ENCODE assay signal across 7 cellular contexts in the genomic region with DNA sequence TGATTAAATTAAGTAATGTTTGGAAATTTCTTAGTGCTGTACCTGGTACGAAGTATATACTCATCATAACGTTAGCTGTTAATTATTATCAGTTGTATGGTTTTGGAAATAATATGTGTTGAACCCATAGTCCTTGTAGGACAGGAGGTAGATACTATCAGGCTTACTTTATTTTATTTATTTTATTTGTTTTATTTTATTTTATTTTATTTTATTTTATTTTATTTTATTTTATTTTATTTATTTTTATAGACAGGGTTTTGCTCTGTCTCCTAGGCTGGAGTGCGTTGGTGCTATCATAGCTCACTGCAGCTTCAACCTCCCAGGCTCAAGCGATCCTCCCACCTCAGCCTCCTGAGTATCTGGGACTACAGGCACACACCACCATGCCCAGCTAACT.
DNase-seq lines count a peak whose midpoint lies in the region; FAIRE-seq and TF ChIP-seq lines count a peak whose summit lies in the region.
"Not testable (repeated sequence)": the region's sequence is repeated elsewhere in the genome, so short reads cannot be mapped to it uniquely, and the experiment has no call there.

No MANE protein-coding gene starts in this region.

- H3K9ac ChIP-seq in GM23248; trophoblast cell (ENCODE audit: low read length): not testable (repeated sequence)
- H3K9ac ChIP-seq in endothelial cell of umbilical vein (replicated peaks; ENCODE audit: extremely low read depth, insufficient read depth, low read length), result peak overlapping the region; percentile 67

- H3K4ac ChIP-seq in trophoblast cell (ENCODE audit: low read depth, low read length), result not testable (repeated sequence)

- H3K27ac Mint-ChIP-seq in type B pancreatic cell, result peak overlapping the region; percentile 25

- FAIRE-seq in endothelial cell of umbilical vein (lab: Jason Lieb, UNC), result not testable (repeated sequence)

- H3K79me1 ChIP-seq in trophoblast cell (ENCODE audit: low read length), result not testable (repeated sequence)

- not testable (repeated sequence) for TF ChIP-seq CTCF in PC-9 (conservative IDR thresholded peaks at IDR 0.05); brain microvascular endothelial cell (IDR thresholded peaks at IDR 0.05; ENCODE audit: low read depth, low read length, missing control alignments); endothelial cell of umbilical vein (IDR thresholded peaks at IDR 0.05; ENCODE audit: extremely low read depth in 1 of 2, insufficient read depth in 1 of 2, low read depth in 1 of 2, low read length in 2 of 2); left ventricle myocardium inferior (IDR thresholded peaks at IDR 0.05; ENCODE audit: borderline replicate concordance); type B pancreatic cell (conservative IDR thresholded peaks at IDR 0.05)

- H3K23ac ChIP-seq in trophoblast cell (ENCODE audit: low read length), result not testable (repeated sequence)

- H4K91ac ChIP-seq in trophoblast cell (ENCODE audit: low read depth, low read length), result not testable (repeated sequence)

- H2BK120ac ChIP-seq in trophoblast cell (ENCODE audit: insufficient read depth, low read length, poor library complexity), result not testable (repeated sequence)

- H3K27me3 ChIP-seq in GM23248 (replicated peaks; ENCODE audit: insufficient read depth); PC-9 (ENCODE audit: insufficient read depth, low read depth); brain microvascular endothelial cell (replicated peaks); endothelial cell of umbilical vein (ENCODE audit: control insufficient read depth in 2 of 2, insufficient read depth in 2 of 2, low read length in 2 of 2); left ventricle myocardium inferior (ENCODE audit: low read depth); trophoblast cell (ENCODE audit: insufficient read depth, low read length): not testable (repeated sequence)

- not testable (repeated sequence) for H4K12ac ChIP-seq in trophoblast cell (ENCODE audit: low read depth, low read length)

- POLR2A ChIA-PET in PC-9 (lab: Charles Lee; ENCODE audit: unreplicated experiment), result not testable (repeated sequence)
- POLR2A ChIA-PET in endothelial cell of umbilical vein (lab: Charles Lee), result interaction anchor here (1.2 kb wide), 1 partner anchor 17 kb away, joined by 3 read pairs; no protein-coding TSS in a partner anchor

- H3K4me3 Mint-ChIP-seq in type B pancreatic cell, result not testable (repeated sequence)

- H3K27ac ChIP-seq in GM23248 (peak overlapping the region; percentile 67), PC-9 (peak overlapping the region; percentile 93), brain microvascular endothelial cell (peak overlapping the region; percentile 67), endothelial cell of umbilical vein (ENCODE audit: insufficient read depth, low read depth, low read length) (peak overlapping the region; percentile 96), left ventricle myocardium inferior (replicated peaks) (peak overlapping the region; percentile 73)
- H3K27ac ChIP-seq in trophoblast cell (ENCODE audit: low read depth, low read length), result not testable (repeated sequence)

- H3K9me3 Mint-ChIP-seq in type B pancreatic cell, result not testable (repeated sequence)

- not testable (repeated sequence) for H4K8ac ChIP-seq in trophoblast cell (ENCODE audit: low read depth, low read length)

- intact Hi-C loops in PC-9 (cut with micrococcal nuclease; ENCODE audit: unreplicated experiment); endothelial cell of umbilical vein (cut with micrococcal nuclease); left ventricle myocardium inferior (cut with micrococcal nuclease): not testable (repeated sequence)

- not testable (repeated sequence) for H3K9me2 ChIP-seq in GM23248 (ENCODE audit: insufficient read depth); PC-9 (ENCODE audit: insufficient read depth)

- dilution Hi-C loops in endothelial cell of umbilical vein (cut with MboI; ENCODE audit: extremely low pct_ligation_motif_present, low sequenced_read_pairs), result not testable (repeated sequence)

- H3K27me3 Mint-ChIP-seq in type B pancreatic cell, result not testable (repeated sequence)

- H3K9me3 ChIP-seq in GM23248 (ENCODE audit: low read depth); PC-9 (ENCODE audit: insufficient read depth, low read depth); endothelial cell of umbilical vein (replicated peaks; ENCODE audit: control insufficient read depth, insufficient read depth, low read length); left ventricle myocardium inferior (replicated peaks); trophoblast cell (ENCODE audit: insufficient read depth, low read depth, low read length): not testable (repeated sequence)

- CTCF ChIA-PET in PC-9 (lab: Charles Lee), result interaction anchor here (0.5 to 0.6 kb wide), 2 partner anchors 624 to 662 kb away, joined by 3 to 4 read pairs; no protein-coding TSS in a partner anchor
- CTCF ChIA-PET in endothelial cell of umbilical vein (lab: Charles Lee), result interaction anchor here (0.6 to 2.0 kb wide), 3 partner anchors 17 to 229 kb away, joined by 3 to 7 read pairs (median 6); no protein-coding TSS in a partner anchor

- 89 to 92% methylated on average over 4 of the region's 4 CpGs for WGBS in GM23248 (ENCODE audit: low coverage in 1 of 2, low lambda C conversion rate in 2 of 2, missing lambda C conversion rate in 2 of 2), 2 experiments
- no CpG with 5 or more reads among the region's 4 CpGs for WGBS in trophoblast cell (ENCODE audit: extremely low coverage, insufficient coverage, insufficient read length)

- not testable (repeated sequence) for H3K4me3 ChIP-seq in GM23248; brain microvascular endothelial cell (ENCODE audit: low read depth, low read length); left ventricle myocardium inferior; trophoblast cell (ENCODE audit: low read depth, low read length)
- peak overlapping the region; percentile 35; the same call in 1 of the 2 replicates for H3K4me3 ChIP-seq in PC-9
- H3K4me3 ChIP-seq in endothelial cell of umbilical vein (replicated peaks in 1 of 3; ENCODE audit: insufficient read depth in 1 of 3, low read depth in 1 of 3, low read length in 3 of 3), result peak overlapping the region in 1 of 3 experiments; percentile 37

- H3F3A ChIP-seq in GM23248 (ENCODE audit: insufficient read depth), result peaks cover 22% of the 10 kb centered on the region
- peaks cover 27% of the 10 kb centered on the region for H3F3A ChIP-seq in PC-9 (ENCODE audit: insufficient read depth, low read depth)

- H4K20me1 ChIP-seq in GM23248 (ENCODE audit: insufficient read depth); PC-9 (ENCODE audit: insufficient read depth); endothelial cell of umbilical vein (replicated peaks; ENCODE audit: control insufficient read depth, extremely low read depth, insufficient read depth, low read length): not testable (repeated sequence)

- H3K9me1 ChIP-seq in endothelial cell of umbilical vein (replicated peaks; ENCODE audit: control insufficient read depth, extremely low read depth, insufficient read depth, low read length), result not testable (repeated sequence)

- not testable (repeated sequence) for DNase-seq in GM23248; PC-9; brain microvascular endothelial cell; endothelial cell of umbilical vein (ENCODE audit: low read depth, low spot score); left ventricle myocardium inferior; trophoblast cell; type B pancreatic cell (ENCODE audit: extremely low spot score, unreplicated experiment)

- H2BK5ac ChIP-seq in trophoblast cell (ENCODE audit: low read depth, low read length, poor library complexity), result not testable (repeated sequence)

- peaks cover 14% of the 10 kb centered on the region for H3K36me3 Mint-ChIP-seq in type B pancreatic cell

- peaks cover 92% of the 10 kb centered on the region for H3K79me2 ChIP-seq in GM23248 (ENCODE audit: insufficient read depth)
- H3K79me2 ChIP-seq in PC-9 (ENCODE audit: low read depth); trophoblast cell (ENCODE audit: control insufficient read depth, insufficient read depth, low read length, poor library complexity): not testable (repeated sequence)
- peaks cover 86% of the 10 kb centered on the region for H3K79me2 ChIP-seq in endothelial cell of umbilical vein (ENCODE audit: control insufficient read depth, insufficient read depth, low read length)

- H3K4me1 ChIP-seq in GM23248 (ENCODE audit: insufficient read depth) (peaks cover 23% of the 10 kb centered on the region), PC-9 (replicated peaks; ENCODE audit: insufficient read depth) (peaks cover 30% of the 10 kb centered on the region), endothelial cell of umbilical vein (ENCODE audit: control insufficient read depth, extremely low read depth, insufficient read depth, low read length) (peaks cover 71% of the 10 kb centered on the region), left ventricle myocardium inferior (peaks cover 43% of the 10 kb centered on the region)
- H3K4me1 ChIP-seq in trophoblast cell (ENCODE audit: control insufficient read depth in 1 of 2, insufficient read depth in 2 of 2, low read length in 2 of 2), result not testable (repeated sequence)

- not testable (repeated sequence) for H2AFZ ChIP-seq in GM23248; PC-9; endothelial cell of umbilical vein (ENCODE audit: low read depth, low read length); trophoblast cell (ENCODE audit: insufficient read depth, low read length, poor library complexity)

- H3K18ac ChIP-seq in trophoblast cell (ENCODE audit: low read length), result not testable (repeated sequence)

- peak overlapping the region; percentile 13 for H2BK12ac ChIP-seq in trophoblast cell (ENCODE audit: low read length)

- H3K36me3 ChIP-seq in GM23248 (ENCODE audit: low read depth); PC-9 (ENCODE audit: low read depth); brain microvascular endothelial cell (replicated peaks); endothelial cell of umbilical vein (ENCODE audit: control insufficient read depth in 2 of 2, extremely low read depth in 1 of 2, insufficient read depth in 2 of 2, low read length in 2 of 2); left ventricle myocardium inferior; trophoblast cell (ENCODE audit: control insufficient read depth in 1 of 2, insufficient read depth in 2 of 2, low read length in 2 of 2): not testable (repeated sequence)

- peak overlapping the region; percentile 64 for H3K4me2 ChIP-seq in GM23248 (ENCODE audit: unreplicated experiment)
- H3K4me2 ChIP-seq in PC-9, result peak overlapping the region; percentile 71
- peak overlapping the region; percentile 54 for H3K4me2 ChIP-seq in endothelial cell of umbilical vein (ENCODE audit: insufficient read depth, low read length)
- H3K4me2 ChIP-seq in trophoblast cell (ENCODE audit: low read length), result not testable (repeated sequence)

- TF ChIP-seq POLR2A in endothelial cell of umbilical vein (IDR thresholded peaks at IDR 0.05; ENCODE audit: low read depth, low read length), result not testable (repeated sequence)

- H2AK5ac ChIP-seq in trophoblast cell (ENCODE audit: low read length), result not testable (repeated sequence)

- peaks cover 20% of the 10 kb centered on the region for H3K4me1 Mint-ChIP-seq in type B pancreatic cell (ENCODE audit: unreplicated experiment)

- BruUV-seq in PC-9 (replicated peaks; lab: Mats Ljungman, UMichigan); endothelial cell of umbilical vein (replicated peaks; lab: Mats Ljungman, UMichigan): not testable (repeated sequence)

- not testable (repeated sequence) for H3K14ac ChIP-seq in trophoblast cell (ENCODE audit: low read length)

- in situ Hi-C loops in GM23248 (cut with MboI); brain microvascular endothelial cell (cut with HindIII; ENCODE audit: low pct_ligation_motif_present, low sequenced_read_pairs): not testable (repeated sequence)
